ENCODE assay signal across 16 cellular contexts in genomic region chr18:70181725-70182124, GRCh38.
"Had no signal": no experiment of that assay in that cellular context is flagged by ENCODE, and none has a peak within 500 bp of the region (broad histone marks: within the 10 kb centered on the region; RNA-seq: fewer than 3 reads in every experiment).

No MANE protein-coding gene starts in this region.

- H3K27me3 ChIP-seq: cardiac muscle cell, gastrocnemius medialis, upper lobe of left lung had no signal

- H3K36me3 ChIP-seq: cardiac muscle cell had no signal

- H3K4me3 ChIP-seq: cardiac muscle cell, gastrocnemius medialis, upper lobe of left lung had no signal

- H3K27ac ChIP-seq: cardiac muscle cell, gastrocnemius medialis, upper lobe of left lung, VCaP had no signal

- H3K27me3 Mint-ChIP-seq: activated CD4-positive, alpha-beta memory T cell treated with anti-CD3 and anti-CD28 coated beads, Interleukin-2, amount 10 ng/mL, durations not matched to agents 7 days and 5 days; activated CD4-positive, alpha-beta T cell treated with anti-CD3 and anti-CD28 coated beads for 36 hours; activated naive CD8-positive, alpha-beta T cell treated with anti-CD3 and anti-CD28 coated beads for 36 hours; naive B cell had no signal

- H3K9me3 ChIP-seq: gastrocnemius medialis, upper lobe of left lung had no signal

- H3K27ac Mint-ChIP-seq: activated CD4-positive, alpha-beta memory T cell treated with anti-CD3 and anti-CD28 coated beads, Interleukin-2, amount 10 ng/mL, durations not matched to agents 7 days and 5 days; activated CD4-positive, alpha-beta T cell treated with anti-CD3 and anti-CD28 coated beads for 36 hours; activated naive CD8-positive, alpha-beta T cell treated with anti-CD3 and anti-CD28 coated beads for 36 hours; mesothelial cell of epicardium; naive B cell had no signal

- DNase-seq: activated CD4-positive, alpha-beta memory T cell treated with anti-CD3 and anti-CD28 coated beads, Interleukin-2, amount 10 ng/mL, durations not matched to agents 7 days and 5 days; activated CD4-positive, alpha-beta T cell treated with anti-CD3 and anti-CD28 coated beads for 36 hours; activated gamma-delta T cell; activated naive CD8-positive, alpha-beta T cell treated with anti-CD3 and anti-CD28 coated beads for 36 hours; activated T-cell treated with anti-CD3 and anti-CD28 coated beads, Interleukin-2, amount 50 U/mL, for 48 hours; aorta; gastrocnemius medialis; naive B cell; right cardiac atrium; stimulated activated CD4-positive, alpha-beta T cell treated with anti-CD3 and anti-CD28 coated beads, Interleukin-2, amount 100 ng/mL, for 48 hours; stimulated activated naive CD4-positive, alpha-beta T cell treated with Interleukin-2 at 50 U/mL for 16 hours; T-helper 9 cell; upper lobe of left lung had no signal

- H3K4me3 Mint-ChIP-seq: activated CD4-positive, alpha-beta memory T cell treated with anti-CD3 and anti-CD28 coated beads, Interleukin-2, amount 10 ng/mL, durations not matched to agents 7 days and 5 days; activated CD4-positive, alpha-beta T cell treated with anti-CD3 and anti-CD28 coated beads for 36 hours; activated naive CD8-positive, alpha-beta T cell treated with anti-CD3 and anti-CD28 coated beads for 36 hours; mesothelial cell of epicardium; naive B cell had no signal

- H3K9me3 Mint-ChIP-seq: activated CD4-positive, alpha-beta memory T cell treated with anti-CD3 and anti-CD28 coated beads, Interleukin-2, amount 10 ng/mL, durations not matched to agents 7 days and 5 days; activated naive CD8-positive, alpha-beta T cell treated with anti-CD3 and anti-CD28 coated beads for 36 hours had no signal

- H3K4me1 ChIP-seq: upper lobe of left lung had no signal
